In genomic region chr13:114124921-114125320, GRCh38 we compare ENCODE assay signal across 8 cellular contexts. TPM values are rescaled to one million over a fixed set of nuclear protein-coding genes. Genes with fewer than 3 reads are reported as not detected.
A peak's percentile ranks its signal among the peaks of the same experiment; 100 is the strongest.
DNase-seq lines count a peak whose midpoint lies in the region; ATAC-seq lines count a peak whose summit lies in the region.

No MANE protein-coding gene starts in this region.

- ATAC-seq in right cardiac atrium (no peak), GM21723 (IDR thresholded peaks at IDR 0.05; ENCODE audit: unreplicated experiment) (no peak)

- peaks cover 8% of the 10 kb centered on the region for H3K9me3 Mint-ChIP-seq in activated CD4-positive, alpha-beta memory T cell treated with anti-CD3 and anti-CD28 coated beads, Interleukin-2, amount 10 ng/mL, durations not matched to agents 7 days and 5 days

- 80% methylated on average over 9 of the region's 9 CpGs for WGBS in right cardiac atrium

- no peaks in the 10 kb centered on the region for H3K9me3 ChIP-seq in right cardiac atrium (ENCODE audit: control insufficient read depth, low read length)

- no peak overlapping the region for H3K27ac ChIP-seq in epithelial cell of prostate
- H3K27ac ChIP-seq in right cardiac atrium (ENCODE audit: low read length), result no peak overlapping the region

- intact Hi-C loops in right cardiac atrium (cut with DNase I), result loop anchor here in 1 of 4 donors (10.0 kb wide), 1 partner anchor 60 kb away; no protein-coding TSS in a partner anchor

- no peak overlapping the region for H3K4me3 Mint-ChIP-seq in activated CD4-positive, alpha-beta memory T cell treated with anti-CD3 and anti-CD28 coated beads, Interleukin-2, amount 10 ng/mL, durations not matched to agents 7 days and 5 days

- H3K27ac Mint-ChIP-seq in activated CD4-positive, alpha-beta memory T cell treated with anti-CD3 and anti-CD28 coated beads, Interleukin-2, amount 10 ng/mL, durations not matched to agents 7 days and 5 days, result peak overlapping the region; percentile 79

- DNase-seq in Jurkat, Clone E6-1 (ENCODE audit: low read depth, low spot score), result peak; percentile 84
- peak; percentile 79 for DNase-seq in activated CD4-positive, alpha-beta memory T cell treated with anti-CD3 and anti-CD28 coated beads, Interleukin-2, amount 10 ng/mL, durations not matched to agents 7 days and 5 days
- DNase-seq in epithelial cell of prostate (ENCODE audit: low read depth, low spot score), result peak; percentile 45
- peak; percentile 73 to 79 for DNase-seq in stimulated activated CD8-positive, alpha-beta memory T cell treated with anti-CD3 and anti-CD28 coated beads, Interleukin-7, amount 100 ng/mL, for 4 hours (ENCODE audit: low read depth in 2 of 2)
- DNase-seq in NCI-H774 (lab: John Stamatoyannopoulos, UW), result no peak
- DNase-seq in right cardiac atrium, result no peak
- no peak for DNase-seq in NCI-H2171 treated with DMSO at 0.1 percent for 48 hours (lab: John Stamatoyannopoulos, UW)

- no peaks in the 10 kb centered on the region for H3K27me3 ChIP-seq in right cardiac atrium (ENCODE audit: control insufficient read depth, insufficient read depth)

- H3K4me1 ChIP-seq in right cardiac atrium (ENCODE audit: control insufficient read depth, insufficient read depth, low read length), result peaks cover 7% of the 10 kb centered on the region

- no peaks in the 10 kb centered on the region for H3K27me3 Mint-ChIP-seq in activated CD4-positive, alpha-beta memory T cell treated with anti-CD3 and anti-CD28 coated beads, Interleukin-2, amount 10 ng/mL, durations not matched to agents 7 days and 5 days

- H3K36me3 Mint-ChIP-seq in activated CD4-positive, alpha-beta memory T cell treated with anti-CD3 and anti-CD28 coated beads, Interleukin-2, amount 10 ng/mL, durations not matched to agents 7 days and 5 days (ENCODE audit: low read depth), result peaks cover 55% of the 10 kb centered on the region

- POLR2A ChIA-PET in activated CD4-positive, alpha-beta memory T cell treated with anti-CD3 and anti-CD28 coated beads, Interleukin-2, amount 10 ng/mL, durations not matched to agents 7 days and 5 days (lab: Charles Lee), result interaction anchor here (1.0 to 9.7 kb wide), 6 partner anchors 10 to 59 kb away, joined by 3 to 166 read pairs (median 10); no protein-coding TSS in a partner anchor

- H3K4me3 ChIP-seq in Jurkat, Clone E6-1 (ENCODE audit: low read length), result no peak overlapping the region
- no peak overlapping the region for H3K4me3 ChIP-seq in right cardiac atrium (ENCODE audit: low read length)

- H3K4me1 Mint-ChIP-seq in activated CD4-positive, alpha-beta memory T cell treated with anti-CD3 and anti-CD28 coated beads, Interleukin-2, amount 10 ng/mL, durations not matched to agents 7 days and 5 days, result peaks cover 73% of the 10 kb centered on the region

- CTCF ChIA-PET in activated CD4-positive, alpha-beta memory T cell treated with anti-CD3 and anti-CD28 coated beads, Interleukin-2, amount 10 ng/mL, durations not matched to agents 7 days and 5 days (lab: Charles Lee), result no interaction called here

RNA-seq across cellular contexts. Expression of gene RASA3, which starts 7.5 kb away (rescaled TPM):
- polyA plus RNA-seq in Jurkat, Clone E6-1 (2012; ENCODE audit: insufficient read depth, insufficient read length), result 19.0 TPM
- total RNA-seq in activated CD4-positive, alpha-beta memory T cell treated with anti-CD3 and anti-CD28 coated beads, Interleukin-2, amount 10 ng/mL, durations not matched to agents 7 days and 5 days, result 10 to 100 TPM; 97.2 to 99.3 TPM
- 10 to 100 TPM in 3 of 4 donors, 1 to 10 TPM in 1; 9.4 to 15.5 (median 11.8) TPM for total RNA-seq in right cardiac atrium
- polyA plus RNA-seq in right cardiac atrium, result 7.4 TPM

RNA-seq across cellular contexts. Expression of gene CFAP97D2, which starts 54.1 kb away (rescaled TPM):
- polyA plus RNA-seq in Jurkat, Clone E6-1 (2012; ENCODE audit: insufficient read depth, insufficient read length), result not detected
- total RNA-seq in activated CD4-positive, alpha-beta memory T cell treated with anti-CD3 and anti-CD28 coated beads, Interleukin-2, amount 10 ng/mL, durations not matched to agents 7 days and 5 days, result not detected
- not detected for total RNA-seq in right cardiac atrium
- not detected for polyA plus RNA-seq in right cardiac atrium

Comparison
In these comparisons a context has a peak if more than half of its experiments do, and no peak if none do; other contexts are left out.
1. DNase-seq: peak in Jurkat, Clone E6-1 (single experiment), activated CD4-positive, alpha-beta memory T cell treated with anti-CD3 and anti-CD28 coated beads, Interleukin-2, amount 10 ng/mL, durations not matched to agents 7 days and 5 days (single experiment), epithelial cell of prostate (single experiment) and stimulated activated CD8-positive, alpha-beta memory T cell treated with anti-CD3 and anti-CD28 coated beads, Interleukin-7, amount 100 ng/mL, for 4 hours (2 of 2); none in NCI-H774 (single experiment), right cardiac atrium (0 of 3) and NCI-H2171 treated with DMSO at 0.1 percent for 48 hours (single experiment).
2. RNA of gene RASA3, which starts 7.5 kb away (total RNA-seq): 97.2 to 99.3 TPM in activated CD4-positive, alpha-beta memory T cell treated with anti-CD3 and anti-CD28 coated beads, Interleukin-2, amount 10 ng/mL, durations not matched to agents 7 days and 5 days; 9.4 to 15.5 TPM in right cardiac atrium; every median in the first group is over 4 times any median in the second.